Comparison of ENCODE assay signal across 9 cellular contexts in genomic region chrX:30831082-30831481, GRCh38. TPM values are rescaled to one million over a fixed set of nuclear protein-coding genes. Genes with fewer than 3 reads are reported as not detected.
DNase-seq lines count a peak whose midpoint lies in the region; ATAC-seq and TF ChIP-seq lines count a peak whose summit lies in the region.
"Had no signal": no experiment of that assay in that cellular context is flagged by ENCODE, and none has a peak within 500 bp of the region (broad histone marks: within the 10 kb centered on the region; RNA-seq: fewer than 3 reads in every experiment).

No MANE protein-coding gene starts in this region.

- H3K27me3 Mint-ChIP-seq in activated T-helper 17 cell treated with anti-CD3 and anti-CD28 coated beads, Interleukin-2, amount 50 U/mL, for 72 hours: no peaks in the 10 kb centered on the region

- H3F3A ChIP-seq in smooth muscle cell (ENCODE audit: low read depth): no peaks in the 10 kb centered on the region

- peak overlapping the region; percentile 60 for H3K4me3 Mint-ChIP-seq in activated T-helper 17 cell treated with anti-CD3 and anti-CD28 coated beads, Interleukin-2, amount 50 U/mL, for 72 hours

- CTCF ChIA-PET in OCI-LY7 (lab: Charles Lee; ENCODE audit: unreplicated experiment): no interaction called here

- H2AFZ ChIP-seq in smooth muscle cell (ENCODE audit: low read depth) (no peak overlapping the region), OCI-LY7 (ENCODE audit: low read length) (no peak overlapping the region)

- H3K9me3 ChIP-seq in smooth muscle cell (replicated peaks; ENCODE audit: low read depth): peaks cover 6% of the 10 kb centered on the region
- H3K9me3 ChIP-seq in OCI-LY7 (ENCODE audit: low read length): no peaks in the 10 kb centered on the region

- H3K27ac ChIP-seq in smooth muscle cell (ENCODE audit: low read depth) (no peak overlapping the region), OCI-LY7 (ENCODE audit: low read depth, low read length, poor library complexity, severe bottlenecking) (no peak overlapping the region)

- H4K20me1 ChIP-seq in smooth muscle cell (ENCODE audit: low read depth): no peaks in the 10 kb centered on the region
- no peaks in the 10 kb centered on the region for H4K20me1 ChIP-seq in OCI-LY7 (ENCODE audit: insufficient read depth, low read length)

- WGBS in smooth muscle cell (ENCODE audit: low lambda C conversion rate): 77% methylated on average over 10 of the region's 10 CpGs

- H3K79me2 ChIP-seq in smooth muscle cell (ENCODE audit: low read depth): no peaks in the 10 kb centered on the region
- H3K79me2 ChIP-seq in OCI-LY7 (ENCODE audit: insufficient read depth, low read depth, low read length): no peaks in the 10 kb centered on the region

- no peaks in the 10 kb centered on the region for H3K27me3 ChIP-seq in smooth muscle cell (ENCODE audit: low read depth)

- no peaks in the 10 kb centered on the region for H3K36me3 ChIP-seq in smooth muscle cell (ENCODE audit: low read depth)
- H3K36me3 ChIP-seq in OCI-LY7 (ENCODE audit: insufficient read depth, low read length): no peaks in the 10 kb centered on the region; the same call in 1 of the 2 replicates

- DNase-seq in stimulated activated CD4-positive, alpha-beta T cell treated with anti-CD3 and anti-CD28 coated beads, Interleukin-1b, Interleukin-23, amount 100 ng/mL, for 48 hours: peak; percentile 25
- DNase-seq in smooth muscle cell (lab: John Stamatoyannopoulos, UW; ENCODE audit: unreplicated experiment) (no peak), NCI-H1417 (lab: John Stamatoyannopoulos, UW) (no peak), OCI-LY7 (ENCODE audit: low spot score) (no peak)
- DNase-seq: EL had no signal

- no peak overlapping the region for H3K9ac ChIP-seq in smooth muscle cell (ENCODE audit: low read depth)

- peaks cover 49% of the 10 kb centered on the region for H3K36me3 Mint-ChIP-seq in activated T-helper 17 cell treated with anti-CD3 and anti-CD28 coated beads, Interleukin-2, amount 50 U/mL, for 72 hours (ENCODE audit: low read depth)

- peak; percentile 87 for ATAC-seq in GM19328 (IDR thresholded peaks at IDR 0.05; ENCODE audit: unreplicated experiment)
- ATAC-seq in HG03097 (IDR thresholded peaks at IDR 0.05; ENCODE audit: low FRiP score, unreplicated experiment): peak; percentile 82
- ATAC-seq in activated T-helper 17 cell treated with anti-CD3 and anti-CD28 coated beads, Interleukin-2, amount 50 U/mL, for 72 hours (replicated peaks): peak; percentile 92
- ATAC-seq in GM18520 (IDR thresholded peaks at IDR 0.05; ENCODE audit: unreplicated experiment): no peak

- H3K4me2 ChIP-seq in smooth muscle cell (no peak overlapping the region), OCI-LY7 (ENCODE audit: low read length) (no peak overlapping the region)

- H3K9me2 ChIP-seq in OCI-LY7 (ENCODE audit: insufficient read depth, low read length): no peaks in the 10 kb centered on the region

- POLR2A ChIA-PET in OCI-LY7 (lab: Charles Lee): no interaction called here

- intact Hi-C loops in OCI-LY7 (cut with micrococcal nuclease; ENCODE audit: unreplicated experiment): no loop called here

- H3K9me3 Mint-ChIP-seq in activated T-helper 17 cell treated with anti-CD3 and anti-CD28 coated beads, Interleukin-2, amount 50 U/mL, for 72 hours: no peaks in the 10 kb centered on the region

- H3K4me1 Mint-ChIP-seq in activated T-helper 17 cell treated with anti-CD3 and anti-CD28 coated beads, Interleukin-2, amount 50 U/mL, for 72 hours: peaks cover 6% of the 10 kb centered on the region

- H3K4me1 ChIP-seq in smooth muscle cell (ENCODE audit: low read depth): no peaks in the 10 kb centered on the region
- no peaks in the 10 kb centered on the region for H3K4me1 ChIP-seq in OCI-LY7 (ENCODE audit: insufficient read depth, low read length, poor library complexity, severe bottlenecking)

- H3K4me3 ChIP-seq in smooth muscle cell: no peak overlapping the region
- H3K4me3 ChIP-seq in OCI-LY7 (ENCODE audit: low read depth, low read length, poor library complexity, severe bottlenecking): no peak overlapping the region

- no TSS peak for BruUV-seq in OCI-LY7 (replicated peaks; lab: Mats Ljungman, UMichigan)

- H3K27ac Mint-ChIP-seq in activated T-helper 17 cell treated with anti-CD3 and anti-CD28 coated beads, Interleukin-2, amount 50 U/mL, for 72 hours: peak overlapping the region; percentile 65

- TF ChIP-seq CTCF in smooth muscle cell (IDR thresholded peaks at IDR 0.05; ENCODE audit: borderline replicate concordance, insufficient read depth, poor library complexity, severe bottlenecking): no peak
- TF ChIP-seq CTCF in OCI-LY7 (conservative IDR thresholded peaks at IDR 0.05; ENCODE audit: low read length): no peak

RNA-seq across cellular contexts. Expression of gene TAB3, which starts 58.0 kb away (rescaled TPM):
- total RNA-seq in activated T-helper 17 cell treated with anti-CD3 and anti-CD28 coated beads, Interleukin-2, amount 50 U/mL, for 72 hours: 10 to 100 TPM; 22.0 to 25.1 TPM
- total RNA-seq in smooth muscle cell (15.7 and 31.9 TPM in 2 replicates), OCI-LY7 (2022) (14.6 and 17.2 TPM in 2 replicates)
- 4.8 and 6.2 TPM in 2 replicates for polyA plus RNA-seq in smooth muscle cell
- 10.3 and 13.8 TPM in 2 replicates for total RNA-seq in OCI-LY7 (2014; rRNA removed; shearing (Covaris generic))
